In genomic region chr18:5420909-5421308, GRCh38 we compare ENCODE assay signal across 19 cellular contexts.
A peak's percentile ranks its signal among the peaks of the same experiment; 100 is the strongest.
DNase-seq lines count a peak whose midpoint lies in the region; ATAC-seq and TF ChIP-seq lines count a peak whose summit lies in the region.
"Had no signal": no experiment of that assay in that cellular context is flagged by ENCODE, and none has a peak within 500 bp of the region (broad histone marks: within the 10 kb centered on the region; RNA-seq: fewer than 3 reads in every experiment).

No MANE protein-coding gene starts in this region.

- ATAC-seq in HG03571 (IDR thresholded peaks at IDR 0.05; ENCODE audit: unreplicated experiment), result no peak
- ATAC-seq: K562 had no signal

- no peaks in the 10 kb centered on the region for H3K9me3 Mint-ChIP-seq in endodermal cell
- H3K9me3 Mint-ChIP-seq: CD4-positive, alpha-beta memory T cell had no signal

- H3K4me1 Mint-ChIP-seq in endodermal cell, result no peaks in the 10 kb centered on the region
- H3K4me1 Mint-ChIP-seq: CD4-positive, alpha-beta memory T cell had no signal

- H3K27ac Mint-ChIP-seq in endodermal cell, result no peak overlapping the region
- H3K27ac Mint-ChIP-seq: CD4-positive, alpha-beta memory T cell had no signal

- H3K27me3 Mint-ChIP-seq in endodermal cell (ENCODE audit: insufficient read depth), result no peaks in the 10 kb centered on the region

- peak overlapping the region; percentile 73 for H3K27ac ChIP-seq in caudate nucleus (ENCODE audit: low read depth, low read length)
- peak overlapping the region; percentile 11 for H3K27ac ChIP-seq in subcutaneous abdominal adipose tissue (ENCODE audit: low read depth, low read length)
- H3K27ac ChIP-seq in endodermal cell (ENCODE audit: low read depth, low read length), result no peak overlapping the region

- H3K36me3 ChIP-seq in subcutaneous abdominal adipose tissue (ENCODE audit: control insufficient read depth in 5 of 5, insufficient read depth in 5 of 5, low read length in 5 of 5) (peaks cover 22 to 35% (median 27%) of the 10 kb centered on the region in 5 donors), endodermal cell (ENCODE audit: control insufficient read depth, insufficient read depth, low read length) (peaks cover 20% of the 10 kb centered on the region)

- no peak for TF ChIP-seq CTCF in endodermal cell (conservative IDR thresholded peaks at IDR 0.05)

- DNase-seq in SIG-M5 treated with dmso at 0.1 percent for 504 hours (lab: John Stamatoyannopoulos, UW; ENCODE audit: unreplicated experiment) (peak; percentile 5), SIG-M5 (lab: John Stamatoyannopoulos, UW) (no peak), caudate nucleus (lab: John Stamatoyannopoulos, UW) (peak in 6 of 61 donors; percentile 7 to 35 (median 16)), hippocampal formation (lab: John Stamatoyannopoulos, UW) (peak; percentile 35 to 44), NCI-H2081 (lab: John Stamatoyannopoulos, UW) (no peak), endodermal cell (no peak)
- DNase-seq: 8988T; Calu3; CD4-positive, alpha-beta memory T cell; HCEC 1CT; NCI-H1048; NCI-H1436 treated with DMSO at 0.1 percent for 48 hours; NCI-H2029 treated with DMSO at 0.1 percent for 48 hours; NCI-H510A; NCI-H774; SHP77 had no signal

- H3K9ac ChIP-seq in subcutaneous abdominal adipose tissue (ENCODE audit: low read length in 5 of 5) (no peak overlapping the region), endodermal cell (ENCODE audit: extremely low read depth, low read length, poor library complexity, severe bottlenecking) (no peak overlapping the region)

- H3K9me3 ChIP-seq in subcutaneous abdominal adipose tissue (ENCODE audit: control insufficient read depth in 5 of 5, low read length in 5 of 5) (no peaks in the 10 kb centered on the region), endodermal cell (ENCODE audit: control insufficient read depth, low read length) (no peaks in the 10 kb centered on the region)

- H3K4me3 ChIP-seq in subcutaneous abdominal adipose tissue (ENCODE audit: low read depth in 1 of 5, low read length in 5 of 5) (no peak overlapping the region), endodermal cell (ENCODE audit: low read length) (no peak overlapping the region)
- H3K4me3 ChIP-seq: K562 had no signal

- H3K27me3 ChIP-seq in subcutaneous abdominal adipose tissue (ENCODE audit: control insufficient read depth in 5 of 5, insufficient read depth in 4 of 5, low read length in 5 of 5), result no peaks in the 10 kb centered on the region
- H3K27me3 ChIP-seq in endodermal cell (ENCODE audit: control insufficient read depth, insufficient read depth, low read length, poor library complexity, severe bottlenecking), result no peaks in the 10 kb centered on the region

- H3K4me1 ChIP-seq in subcutaneous abdominal adipose tissue (ENCODE audit: control insufficient read depth in 5 of 5, insufficient read depth in 5 of 5, low read length in 5 of 5) (peaks cover 0 to 12% (median 5%) of the 10 kb centered on the region in 5 donors), endodermal cell (ENCODE audit: control insufficient read depth, insufficient read depth, low read length) (no peaks in the 10 kb centered on the region)

- peaks cover 13% of the 10 kb centered on the region for H3K36me3 Mint-ChIP-seq in endodermal cell (ENCODE audit: low read depth)
- H3K36me3 Mint-ChIP-seq: CD4-positive, alpha-beta memory T cell had no signal

- H3K4me3 Mint-ChIP-seq in endodermal cell, result no peak overlapping the region
- H3K4me3 Mint-ChIP-seq: CD4-positive, alpha-beta memory T cell had no signal

- WGBS in endodermal cell (ENCODE audit: insufficient coverage in 1 of 2, insufficient read length in 1 of 2), 2 experiments, result 90 to 100% methylated on average over 2 to 3 of the region's 3 CpGs

Comparison
In these comparisons a context has a peak if more than half of its experiments do, and no peak if none do; other contexts are left out.
1. DNase-seq: peak in SIG-M5 treated with dmso at 0.1 percent for 504 hours (single experiment) and hippocampal formation (2 of 2); none in SIG-M5 (single experiment), NCI-H2081 (0 of 2) and endodermal cell (single experiment).